In the genomic region with DNA sequence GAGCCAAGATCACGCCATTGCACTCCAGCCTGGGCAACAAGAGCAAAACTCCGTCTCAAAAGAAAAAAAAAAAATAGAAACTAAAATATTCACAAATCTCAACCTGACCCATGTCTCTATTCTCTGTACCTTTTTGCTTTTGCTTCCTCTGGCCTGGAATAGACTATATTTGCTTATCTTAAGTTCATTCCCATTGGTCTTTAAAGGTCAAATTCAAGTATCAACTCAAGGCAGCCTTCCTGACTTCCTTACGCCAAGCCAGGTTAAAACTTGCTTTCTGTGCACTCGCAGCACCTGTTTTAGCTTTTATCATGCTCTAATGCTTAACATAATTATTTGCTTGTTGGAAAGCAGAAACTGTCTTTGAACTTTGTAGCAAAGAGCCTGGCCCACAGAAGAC, we compare ENCODE assay signal across 12 cellular contexts.
"Had no signal": no experiment of that assay in that cellular context is flagged by ENCODE, and none has a peak within 500 bp of the region (broad histone marks: within the 10 kb centered on the region; RNA-seq: fewer than 3 reads in every experiment).

No MANE protein-coding gene starts in this region.

- H3K27me3 Mint-ChIP-seq: activated CD4-positive, alpha-beta T cell treated with anti-CD3 and anti-CD28 coated beads, Interleukin-2, amount 10 ng/mL, durations not matched to agents 7 days and 5 days; stimulated activated naive CD8-positive, alpha-beta T cell treated with anti-CD3 and anti-CD28 coated beads, Interleukin-15, amount 100 ng/mL, for 72 hours had no signal

- H3K9me3 Mint-ChIP-seq: activated CD4-positive, alpha-beta T cell treated with anti-CD3 and anti-CD28 coated beads, Interleukin-2, amount 10 ng/mL, durations not matched to agents 7 days and 5 days; neural progenitor cell; stimulated activated naive CD8-positive, alpha-beta T cell treated with anti-CD3 and anti-CD28 coated beads, Interleukin-15, amount 100 ng/mL, for 72 hours; T-helper 2 cell treated with Interferon-gamma antibody and Interleukin-4, amounts not matched to agents 5 μg/mL and 100 μg/mL, for 36 hours had no signal

- H3K4me3 Mint-ChIP-seq: activated CD4-positive, alpha-beta T cell treated with anti-CD3 and anti-CD28 coated beads, Interleukin-2, amount 10 ng/mL, durations not matched to agents 7 days and 5 days; neural progenitor cell; stimulated activated naive CD8-positive, alpha-beta T cell treated with anti-CD3 and anti-CD28 coated beads, Interleukin-15, amount 100 ng/mL, for 72 hours; T-helper 2 cell treated with Interferon-gamma antibody and Interleukin-4, amounts not matched to agents 5 μg/mL and 100 μg/mL, for 36 hours had no signal

- ATAC-seq: psoas muscle; right lobe of liver; stimulated activated naive CD8-positive, alpha-beta T cell treated with anti-CD3 and anti-CD28 coated beads, Interleukin-15, amount 100 ng/mL, for 72 hours had no signal

- DNase-seq: activated CD4-positive, alpha-beta T cell treated with anti-CD3 and anti-CD28 coated beads, Interleukin-2, amount 10 ng/mL, durations not matched to agents 7 days and 5 days; activated naive CD4-positive, alpha-beta T cell treated with Interleukin-2 at 50 U/mL for 16 hours; caudate nucleus; hippocampal formation; mesendoderm; psoas muscle; right lobe of liver; stimulated activated CD4-positive, alpha-beta T cell treated with anti-CD3 and anti-CD28 coated beads, Interleukin-4, amount 100 ng/mL, for 4 hours; stimulated activated CD8-positive, alpha-beta memory T cell treated with anti-CD3 and anti-CD28 coated beads, Interleukin-4, amount 100 ng/mL, for 48 hours; stimulated activated naive CD8-positive, alpha-beta T cell treated with anti-CD3 and anti-CD28 coated beads, Interleukin-15, amount 100 ng/mL, for 72 hours had no signal

- H3K27ac Mint-ChIP-seq: activated CD4-positive, alpha-beta T cell treated with anti-CD3 and anti-CD28 coated beads, Interleukin-2, amount 10 ng/mL, durations not matched to agents 7 days and 5 days; neural progenitor cell; T-helper 2 cell treated with Interferon-gamma antibody and Interleukin-4, amounts not matched to agents 5 μg/mL and 100 μg/mL, for 36 hours had no signal
